In the genomic region with DNA sequence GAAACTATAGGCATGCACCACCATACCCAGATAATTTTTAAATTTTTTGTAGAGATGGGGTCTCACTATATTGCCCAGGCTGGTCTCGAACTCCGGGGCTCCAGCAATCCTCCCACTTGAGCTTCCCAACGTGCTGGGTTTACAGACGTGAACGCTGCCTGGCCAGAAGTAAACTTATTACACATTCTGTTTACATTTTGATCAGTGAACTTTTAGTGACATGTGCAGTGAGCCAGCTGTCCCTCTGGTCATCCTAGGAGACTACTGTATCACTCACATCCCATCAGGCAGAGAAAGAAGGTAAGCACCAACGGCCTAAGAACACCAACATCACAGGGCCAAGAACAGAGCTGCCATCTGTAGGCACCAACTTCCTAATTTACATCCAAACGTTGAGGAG, we compare ENCODE assay signal across 8 cellular contexts. TPM values are rescaled to one million over a fixed set of nuclear protein-coding genes. Genes with fewer than 3 reads are reported as not detected.
"Had no signal": no experiment of that assay in that cellular context is flagged by ENCODE, and none has a peak within 500 bp of the region (broad histone marks: within the 10 kb centered on the region; RNA-seq: fewer than 3 reads in every experiment).

No MANE protein-coding gene starts in this region.

- FAIRE-seq: G401.6, GM12878, GM12891, GM12892, GM18507 had no signal

- ATAC-seq: GM12878 had no signal

- DNase-seq: GDM1, GF-D8 had no signal

- H3K4me3 ChIP-seq: GM12878 had no signal

RNA-seq across cellular contexts. Expression of a gene that starts 27.2 kb away (rescaled TPM):
- total RNA-seq: G401, GM12878 had no signal
- polyA plus RNA-seq: GM12878 had no signal

RNA-seq across cellular contexts. Expression of a gene that starts 50.3 kb away (rescaled TPM):
- total RNA-seq: G401, GM12878 had no signal
- polyA plus RNA-seq: GM12878 had no signal
